Comparison of ENCODE assay signal across 16 cellular contexts in genomic region chr1:28917757-28918118, GRCh38. TPM values are rescaled to one million over a fixed set of nuclear protein-coding genes. Genes with fewer than 3 reads are reported as not detected.
DNase-seq lines count a peak whose midpoint lies in the region; ATAC-seq and TF ChIP-seq lines count a peak whose summit lies in the region.
"Had no signal": no experiment of that assay in that cellular context is flagged by ENCODE, and none has a peak within 500 bp of the region (broad histone marks: within the 10 kb centered on the region; RNA-seq: fewer than 3 reads in every experiment).

No MANE protein-coding gene starts in this region.

- TF ChIP-seq CTCF in mammary epithelial cell (conservative IDR thresholded peaks at IDR 0.05 in 1 of 2, IDR thresholded peaks at IDR 0.05 in 1 of 2; ENCODE audit: extremely low read depth in 1 of 2, insufficient read depth in 1 of 2, low read depth in 1 of 2, low read length in 2 of 2) (no peak), MCF 10A (IDR thresholded peaks at IDR 0.05; ENCODE audit: unreplicated experiment) (no peak), WTC11 (IDR thresholded peaks at IDR 0.05) (no peak)

- H3K4me3 ChIP-seq in mammary epithelial cell (replicated peaks in 1 of 3; ENCODE audit: insufficient read depth in 1 of 3, low read depth in 2 of 3, low read length in 3 of 3) = no peak overlapping the region
- H3K4me3 ChIP-seq: body of pancreas, mucosa of descending colon, pancreas had no signal

- no TSS peak for BruUV-seq in mammary epithelial cell (replicated peaks; lab: Mats Ljungman, UMichigan)
- no TSS peak for BruUV-seq in MCF 10A (replicated peaks; lab: Mats Ljungman, UMichigan)

- peaks cover 6% of the 10 kb centered on the region for H3K4me1 ChIP-seq in mammary epithelial cell (ENCODE audit: insufficient read depth, low read length)

- H3K27ac ChIP-seq in mammary epithelial cell (ENCODE audit: insufficient read depth, low read depth, low read length) = no peak overlapping the region
- H3K27ac ChIP-seq: body of pancreas, pancreas, RWPE1 had no signal

- 86% methylated on average over 2 of the region's 2 CpGs for WGBS in mammary epithelial cell (ENCODE audit: low coverage, missing lambda C conversion rate)

- H3K9me3 ChIP-seq in mammary epithelial cell (replicated peaks; ENCODE audit: insufficient read depth, low read length) = no peaks in the 10 kb centered on the region
- H3K9me3 ChIP-seq: body of pancreas, mucosa of descending colon, pancreas had no signal

- H4K20me1 ChIP-seq in mammary epithelial cell (ENCODE audit: insufficient read depth, low read length) = no peaks in the 10 kb centered on the region

- H3K9me3 Mint-ChIP-seq in MCF 10A (ENCODE audit: unreplicated experiment) (no peaks in the 10 kb centered on the region), WTC11 (no peaks in the 10 kb centered on the region)
- no peaks in the 10 kb centered on the region for H3K9me3 Mint-ChIP-seq in activated CD8-positive, alpha-beta T cell treated with anti-CD3 and anti-CD28 coated beads, Interleukin-2, amount 10 ng/mL, durations not matched to agents 7 days and 5 days (ENCODE audit: insufficient read depth)
- no peaks in the 10 kb centered on the region for H3K9me3 Mint-ChIP-seq in effector memory CD8-positive, alpha-beta T cell
- H3K9me3 Mint-ChIP-seq in stimulated activated naive CD8-positive, alpha-beta T cell treated with anti-CD3 and anti-CD28 coated beads, Interleukin-15, Interleukin-2, amounts not matched to agents 100 ng/mL and 50 ng/mL, for 24 hours = no peaks in the 10 kb centered on the region
- H3K9me3 Mint-ChIP-seq: activated T-helper 1 cell treated with anti-CD3 and anti-CD28 coated beads, Interleukin-12 subunit alpha, Interleukin-12 subunit beta, Interleukin-2, Interleukin-4 antibody, amounts not matched to agents 30 ng/mL and 10 ng/mL and 1 ng/mL, durations not matched to agents 14 hours and 24 hours and 36 hours; H9 had no signal

- no peak overlapping the region for H3K4me2 ChIP-seq in mammary epithelial cell (ENCODE audit: insufficient read depth, low read depth, low read length)

- DNase-seq in mammary epithelial cell (peak; percentile 29), MCF 10A (ENCODE audit: unreplicated experiment) (no peak), activated gamma-delta T cell treated with Interleukin-2 at 50 U/mL for 16 hours (no peak), WTC11 (ENCODE audit: low spot score) (no peak), DMS153 (lab: John Stamatoyannopoulos, UW) (no peak)
- DNase-seq in activated CD8-positive, alpha-beta T cell treated with anti-CD3 and anti-CD28 coated beads, Interleukin-2, amount 10 ng/mL, durations not matched to agents 7 days and 5 days = no peak
- no peak for DNase-seq in effector memory CD8-positive, alpha-beta T cell
- DNase-seq: body of pancreas, H9, mucosa of descending colon, NCI-H2107, NCI-H774, pancreas had no signal

- POLR2A ChIA-PET in MCF 10A (lab: Yijun Ruan, JAX) (interaction anchor here (0.6 to 2.5 kb wide), 3 partner anchors 10 to 1192 kb away, joined by 3 to 14 read pairs (median 4); partner anchors contain the start of gene FAM76A), WTC11 (lab: Charles Lee) (no interaction called here)
- POLR2A ChIA-PET in activated CD8-positive, alpha-beta T cell treated with anti-CD3 and anti-CD28 coated beads, Interleukin-2, amount 10 ng/mL, durations not matched to agents 7 days and 5 days (lab: Charles Lee) = interaction anchor here (0.6 kb wide), 1 partner anchor 246 kb away, joined by 3 read pairs; no protein-coding TSS in a partner anchor

- dilution Hi-C loops in mammary epithelial cell (cut with HindIII; ENCODE audit: low sequenced_read_pairs) = no loop called here

- in situ Hi-C loops in mammary epithelial cell (cut with MboI; ENCODE audit: low sequenced_read_pairs in 2 of 2) = no loop called here

- peaks cover 16% of the 10 kb centered on the region for H3K79me2 ChIP-seq in mammary epithelial cell (ENCODE audit: insufficient read depth, low read length)

- H3K27me3 Mint-ChIP-seq in MCF 10A (ENCODE audit: insufficient read depth, unreplicated experiment) (no peaks in the 10 kb centered on the region), WTC11 (ENCODE audit: low read depth) (no peaks in the 10 kb centered on the region)
- no peaks in the 10 kb centered on the region for H3K27me3 Mint-ChIP-seq in activated CD8-positive, alpha-beta T cell treated with anti-CD3 and anti-CD28 coated beads, Interleukin-2, amount 10 ng/mL, durations not matched to agents 7 days and 5 days (ENCODE audit: low read depth)
- H3K27me3 Mint-ChIP-seq in effector memory CD8-positive, alpha-beta T cell = no peaks in the 10 kb centered on the region
- H3K27me3 Mint-ChIP-seq in stimulated activated naive CD8-positive, alpha-beta T cell treated with anti-CD3 and anti-CD28 coated beads, Interleukin-15, Interleukin-2, amounts not matched to agents 100 ng/mL and 50 ng/mL, for 24 hours = no peaks in the 10 kb centered on the region

- intact Hi-C loops in mammary epithelial cell (cut with micrococcal nuclease) (no loop called here), MCF 10A (cut with micrococcal nuclease) (no loop called here)

- H2AFZ ChIP-seq in mammary epithelial cell (ENCODE audit: low read depth, low read length) = no peak overlapping the region

- H3K27me3 ChIP-seq in mammary epithelial cell (ENCODE audit: insufficient read depth, low read length) = no peaks in the 10 kb centered on the region
- H3K27me3 ChIP-seq: body of pancreas, pancreas had no signal

- peaks cover 13% of the 10 kb centered on the region for H3K4me1 Mint-ChIP-seq in MCF 10A (ENCODE audit: insufficient read depth, unreplicated experiment)
- peaks cover 48% of the 10 kb centered on the region for H3K4me1 Mint-ChIP-seq in activated CD8-positive, alpha-beta T cell treated with anti-CD3 and anti-CD28 coated beads, Interleukin-2, amount 10 ng/mL, durations not matched to agents 7 days and 5 days (ENCODE audit: low read depth)
- peaks cover 45 to 58% of the 10 kb centered on the region in 2 donors for H3K4me1 Mint-ChIP-seq in effector memory CD8-positive, alpha-beta T cell (ENCODE audit: low read depth in 2 of 2)
- H3K4me1 Mint-ChIP-seq in stimulated activated naive CD8-positive, alpha-beta T cell treated with anti-CD3 and anti-CD28 coated beads, Interleukin-15, Interleukin-2, amounts not matched to agents 100 ng/mL and 50 ng/mL, for 24 hours (ENCODE audit: low read depth) = peaks cover 76% of the 10 kb centered on the region
- peaks cover 30% of the 10 kb centered on the region for H3K4me1 Mint-ChIP-seq in WTC11

- CTCF ChIA-PET in mammary epithelial cell (lab: Charles Lee; ENCODE audit: low non-redundant PET) (no interaction called here), MCF 10A (lab: Yijun Ruan, JAX) (interaction anchor here (0.6 to 1.0 kb wide), 3 partner anchors 117 to 268 kb away, joined by 3 to 4 read pairs (median 4); no protein-coding TSS in a partner anchor), WTC11 (lab: Charles Lee) (interaction anchor here (1.0 to 1.3 kb wide), 4 partner anchors 24 to 66 kb away, joined by 3 to 4 read pairs (median 3); no protein-coding TSS in a partner anchor)
- CTCF ChIA-PET in activated CD8-positive, alpha-beta T cell treated with anti-CD3 and anti-CD28 coated beads, Interleukin-2, amount 10 ng/mL, durations not matched to agents 7 days and 5 days (lab: Charles Lee) = interaction anchor here (1.3 to 1.7 kb wide), 2 partner anchors 31 to 116 kb away, joined by 3 to 9 read pairs; no protein-coding TSS in a partner anchor

- no peak overlapping the region for H3K9ac ChIP-seq in mammary epithelial cell (ENCODE audit: insufficient read depth, low read length)

- ATAC-seq in activated CD8-positive, alpha-beta T cell treated with anti-CD3 and anti-CD28 coated beads, Interleukin-2, amount 10 ng/mL, durations not matched to agents 7 days and 5 days = no peak
- ATAC-seq in effector memory CD8-positive, alpha-beta T cell (replicated peaks) = no peak
- no peak for ATAC-seq in WTC11
- ATAC-seq: body of pancreas, mucosa of descending colon, pancreas had no signal

- no peaks in the 10 kb centered on the region for H3K36me3 ChIP-seq in mammary epithelial cell (ENCODE audit: insufficient read depth, low read length)
- H3K36me3 ChIP-seq: pancreas had no signal

- H3K4me3 Mint-ChIP-seq in MCF 10A (ENCODE audit: unreplicated experiment) (no peak overlapping the region), WTC11 (no peak overlapping the region)
- peak overlapping the region; percentile 22 for H3K4me3 Mint-ChIP-seq in activated CD8-positive, alpha-beta T cell treated with anti-CD3 and anti-CD28 coated beads, Interleukin-2, amount 10 ng/mL, durations not matched to agents 7 days and 5 days
- H3K4me3 Mint-ChIP-seq in effector memory CD8-positive, alpha-beta T cell = peak overlapping the region; percentile 93 to 94
- peak overlapping the region; percentile 45 for H3K4me3 Mint-ChIP-seq in stimulated activated naive CD8-positive, alpha-beta T cell treated with anti-CD3 and anti-CD28 coated beads, Interleukin-15, Interleukin-2, amounts not matched to agents 100 ng/mL and 50 ng/mL, for 24 hours

- H3K36me3 Mint-ChIP-seq in MCF 10A (ENCODE audit: insufficient read depth, unreplicated experiment) (no peaks in the 10 kb centered on the region), WTC11 (no peaks in the 10 kb centered on the region)
- H3K36me3 Mint-ChIP-seq in activated CD8-positive, alpha-beta T cell treated with anti-CD3 and anti-CD28 coated beads, Interleukin-2, amount 10 ng/mL, durations not matched to agents 7 days and 5 days (ENCODE audit: low read depth) = peaks cover 22% of the 10 kb centered on the region
- H3K36me3 Mint-ChIP-seq in effector memory CD8-positive, alpha-beta T cell (ENCODE audit: insufficient read depth) = peaks cover 16% of the 10 kb centered on the region
- peaks cover 5% of the 10 kb centered on the region for H3K36me3 Mint-ChIP-seq in stimulated activated naive CD8-positive, alpha-beta T cell treated with anti-CD3 and anti-CD28 coated beads, Interleukin-15, Interleukin-2, amounts not matched to agents 100 ng/mL and 50 ng/mL, for 24 hours (ENCODE audit: low read depth)

- H3K27ac Mint-ChIP-seq in MCF 10A (ENCODE audit: low read depth, unreplicated experiment) (no peak overlapping the region), WTC11 (no peak overlapping the region)
- H3K27ac Mint-ChIP-seq in activated CD8-positive, alpha-beta T cell treated with anti-CD3 and anti-CD28 coated beads, Interleukin-2, amount 10 ng/mL, durations not matched to agents 7 days and 5 days = peak overlapping the region; percentile 30
- H3K27ac Mint-ChIP-seq in effector memory CD8-positive, alpha-beta T cell = peak overlapping the region; percentile 10 to 77
- peak overlapping the region; percentile 70 for H3K27ac Mint-ChIP-seq in stimulated activated naive CD8-positive, alpha-beta T cell treated with anti-CD3 and anti-CD28 coated beads, Interleukin-15, Interleukin-2, amounts not matched to agents 100 ng/mL and 50 ng/mL, for 24 hours
- H3K27ac Mint-ChIP-seq: activated T-helper 1 cell treated with anti-CD3 and anti-CD28 coated beads, Interleukin-12 subunit alpha, Interleukin-12 subunit beta, Interleukin-2, Interleukin-4 antibody, amounts not matched to agents 30 ng/mL and 10 ng/mL and 1 ng/mL, durations not matched to agents 14 hours and 24 hours and 36 hours had no signal

RNA-seq across cellular contexts. Expression of gene EPB41, which starts 3.4 kb away (rescaled TPM):
- total RNA-seq in mammary epithelial cell (10 to 100 TPM; 20.6 to 23.7 TPM), MCF 10A (2022) (15.0 and 23.0 TPM in 2 replicates), WTC11 (2021) (80.6 to 85.0 TPM (median 81.2 TPM) in 3 replicates)
- polyA plus RNA-seq in mammary epithelial cell = 9.6 TPM
- polyA minus RNA-seq in mammary epithelial cell = 27.8 TPM
- 10 to 100 TPM; 94.5 to 95.4 TPM for total RNA-seq in activated CD8-positive, alpha-beta T cell treated with anti-CD3 and anti-CD28 coated beads, Interleukin-2, amount 10 ng/mL, durations not matched to agents 7 days and 5 days

Comparison
In these comparisons a context has a peak if more than half of its experiments do, and no peak if none do; other contexts are left out.
1. H3K27ac Mint-ChIP-seq: peak in activated CD8-positive, alpha-beta T cell treated with anti-CD3 and anti-CD28 coated beads, Interleukin-2, amount 10 ng/mL, durations not matched to agents 7 days and 5 days (single experiment), effector memory CD8-positive, alpha-beta T cell (2 of 2) and stimulated activated naive CD8-positive, alpha-beta T cell treated with anti-CD3 and anti-CD28 coated beads, Interleukin-15, Interleukin-2, amounts not matched to agents 100 ng/mL and 50 ng/mL, for 24 hours (single experiment); none in MCF 10A (single experiment) and WTC11 (single experiment).
2. H3K4me3 Mint-ChIP-seq: peak in activated CD8-positive, alpha-beta T cell treated with anti-CD3 and anti-CD28 coated beads, Interleukin-2, amount 10 ng/mL, durations not matched to agents 7 days and 5 days (single experiment), effector memory CD8-positive, alpha-beta T cell (2 of 2) and stimulated activated naive CD8-positive, alpha-beta T cell treated with anti-CD3 and anti-CD28 coated beads, Interleukin-15, Interleukin-2, amounts not matched to agents 100 ng/mL and 50 ng/mL, for 24 hours (single experiment); none in MCF 10A (single experiment) and WTC11 (single experiment).